Comparison of ENCODE assay signal across 16 cellular contexts in genomic region chr2:180015951-180016709, GRCh38. TPM values are rescaled to one million over a fixed set of nuclear protein-coding genes. Genes with fewer than 3 reads are reported as not detected.
DNase-seq lines count a peak whose midpoint lies in the region; ATAC-seq and TF ChIP-seq lines count a peak whose summit lies in the region.
"Had no signal": no experiment of that assay in that cellular context is flagged by ENCODE, and none has a peak within 500 bp of the region (broad histone marks: within the 10 kb centered on the region; RNA-seq: fewer than 3 reads in every experiment).

No MANE protein-coding gene starts in this region.

- H3K79me2 ChIP-seq in neural progenitor cell (ENCODE audit: low read depth), result no peaks in the 10 kb centered on the region

- no peaks in the 10 kb centered on the region for H3K9me3 ChIP-seq in neural progenitor cell (ENCODE audit: low read depth)
- H3K9me3 ChIP-seq: heart left ventricle had no signal

- no peaks in the 10 kb centered on the region for H3K36me3 Mint-ChIP-seq in chondrocyte (ENCODE audit: low read depth)
- no peaks in the 10 kb centered on the region for H3K36me3 Mint-ChIP-seq in neural progenitor cell
- H3K36me3 Mint-ChIP-seq: CD4-positive, alpha-beta memory T cell had no signal

- H3K9me3 Mint-ChIP-seq in chondrocyte (ENCODE audit: low read depth), result no peaks in the 10 kb centered on the region
- H3K9me3 Mint-ChIP-seq in neural progenitor cell, result peaks cover 8% of the 10 kb centered on the region
- H3K9me3 Mint-ChIP-seq: activated naive CD4-positive, alpha-beta T cell treated with anti-CD3 and anti-CD28 coated beads for 36 hours; CD4-positive, alpha-beta memory T cell; neural crest cell had no signal

- no peaks in the 10 kb centered on the region for H3K27me3 ChIP-seq in neural progenitor cell

- TF ChIP-seq CTCF in chondrocyte (IDR thresholded peaks at IDR 0.05) (no peak), neural progenitor cell (IDR thresholded peaks at IDR 0.05) (no peak)

- no peak overlapping the region for H3K27ac ChIP-seq in neural progenitor cell
- H3K27ac ChIP-seq: heart left ventricle had no signal

- no peak overlapping the region for H3K4me2 ChIP-seq in neural progenitor cell

- peaks cover 5% of the 10 kb centered on the region for H3K4me1 ChIP-seq in neural progenitor cell
- H3K4me1 ChIP-seq: heart left ventricle had no signal

- H3K4me3 ChIP-seq in neural progenitor cell, result no peak overlapping the region
- H3K4me3 ChIP-seq: heart left ventricle had no signal

- H3F3A ChIP-seq in neural progenitor cell (ENCODE audit: low read depth), result peaks cover 13% of the 10 kb centered on the region

- no peaks in the 10 kb centered on the region for H3K36me3 ChIP-seq in neural progenitor cell
- H3K36me3 ChIP-seq: heart left ventricle had no signal

- H2AFZ ChIP-seq in neural progenitor cell (replicated peaks), result peak overlapping the region; percentile 40

- no peak overlapping the region for H3K9ac ChIP-seq in neural progenitor cell

- no peaks in the 10 kb centered on the region for H4K20me1 ChIP-seq in neural progenitor cell (ENCODE audit: low read depth)

- H3K4me1 Mint-ChIP-seq in chondrocyte (ENCODE audit: low read depth), result peaks cover 34% of the 10 kb centered on the region
- peaks cover 22% of the 10 kb centered on the region for H3K4me1 Mint-ChIP-seq in neural progenitor cell
- H3K4me1 Mint-ChIP-seq: CD4-positive, alpha-beta memory T cell; neural crest cell had no signal

- DNase-seq in AG20443 (ENCODE audit: low spot score) (peak; percentile 73), NCI-H69 (lab: John Stamatoyannopoulos, UW) (peak; percentile 7), chondrocyte (ENCODE audit: low spot score) (no peak), neural progenitor cell (ENCODE audit: low spot score) (no peak), ACHN (no peak)
- DNase-seq in activated naive CD4-positive, alpha-beta T cell treated with Interleukin-2 at 50 U/mL for 16 hours, result no peak
- DNase-seq: activated naive CD4-positive, alpha-beta T cell treated with anti-CD3 and anti-CD28 coated beads for 36 hours; CD4-positive, alpha-beta memory T cell; dermis blood vessel endothelial cell; heart left ventricle; stimulated activated CD4-positive, alpha-beta T cell treated with anti-CD3 and anti-CD28 coated beads, Interleukin-15, amount 100 ng/mL, for 24 hours; T-helper 9 cell had no signal

- H3K4me3 Mint-ChIP-seq in chondrocyte (ENCODE audit: unreplicated experiment) (peak overlapping the region; percentile 20), neural progenitor cell (peak overlapping the region; percentile 25)
- H3K4me3 Mint-ChIP-seq: activated naive CD4-positive, alpha-beta T cell treated with anti-CD3 and anti-CD28 coated beads for 36 hours; CD4-positive, alpha-beta memory T cell; neural crest cell had no signal

- H3K27ac Mint-ChIP-seq in chondrocyte (ENCODE audit: unreplicated experiment) (peak overlapping the region; percentile 91), neural progenitor cell (peak overlapping the region; percentile 82)
- H3K27ac Mint-ChIP-seq: activated naive CD4-positive, alpha-beta T cell treated with anti-CD3 and anti-CD28 coated beads for 36 hours; CD4-positive, alpha-beta memory T cell had no signal

- in situ Hi-C loops in ACHN (cut with HindIII; ENCODE audit: low pct_ligation_motif_present, low pct_unique_long_range_greater_than_20kb, low sequenced_read_pairs), result no loop called here

- no peaks in the 10 kb centered on the region for H3K27me3 Mint-ChIP-seq in chondrocyte (ENCODE audit: low read depth)
- H3K27me3 Mint-ChIP-seq in neural progenitor cell (ENCODE audit: insufficient read depth, low read depth), result peaks cover 3% of the 10 kb centered on the region

- ATAC-seq in HG02870 (IDR thresholded peaks at IDR 0.05; ENCODE audit: unreplicated experiment) (no peak), GM18520 (IDR thresholded peaks at IDR 0.05; ENCODE audit: unreplicated experiment) (no peak)
- ATAC-seq: heart left ventricle, left lobe of liver had no signal

RNA-seq across cellular contexts. Expression of gene CWC22, which starts 9.0 kb away (rescaled TPM):
- total RNA-seq in chondrocyte, result 14.0 to 19.0 TPM (median 14.2 TPM) in 3 replicates
- total RNA-seq in neural progenitor cell (ENCODE audit: low replicate concordance), result 43.6 and 60.2 TPM in 2 replicates

Comparison
In these comparisons a context has a peak if more than half of its experiments do, and no peak if none do; other contexts are left out.
1. DNase-seq: peak in AG20443 (single experiment) and NCI-H69 (single experiment); none in chondrocyte (single experiment), neural progenitor cell (single experiment), ACHN (single experiment) and activated naive CD4-positive, alpha-beta T cell treated with Interleukin-2 at 50 U/mL for 16 hours (single experiment).